Comparison of ENCODE assay signal across 26 cellular contexts in genomic region chr16:12172343-12172742, GRCh38.
"Had no signal": no experiment of that assay in that cellular context is flagged by ENCODE, and none has a peak within 500 bp of the region (broad histone marks: within the 10 kb centered on the region; RNA-seq: fewer than 3 reads in every experiment).

No MANE protein-coding gene starts in this region.

- H3K27me3 Mint-ChIP-seq: naive thymus-derived CD8-positive, alpha-beta T cell; stimulated activated memory B cell treated with anti-CD40 and anti-IgM and Interleukin-4, amounts not matched to agents 10 μg/mL and 1 μg/mL and 100 μg/mL, for 72 hours; stimulated activated naive CD8-positive, alpha-beta T cell treated with anti-CD3 and anti-CD28 coated beads, Interleukin-15, amount 100 ng/mL, for 72 hours; type B pancreatic cell had no signal

- DNase-seq: hippocampal formation; kidney glomerular epithelial cell; left cardiac atrium; lower lobe of right lung; mammary epithelial cell; mesenchymal stem cell; naive thymus-derived CD8-positive, alpha-beta T cell; nucleus accumbens; posterior cingulate gyrus; retina; sigmoid colon; small intestine; stimulated activated CD4-positive, alpha-beta T cell treated with anti-CD3 and anti-CD28 coated beads, Interleukin-4, amount 100 ng/mL, for 24 hours; stimulated activated naive CD4-positive, alpha-beta T cell treated with Interleukin-2 at 50 U/mL for 16 hours; stimulated activated naive CD8-positive, alpha-beta T cell treated with anti-CD3 and anti-CD28 coated beads, Interleukin-15, amount 100 ng/mL, for 72 hours; substantia nigra; uterus had no signal

- H3K9me3 Mint-ChIP-seq: naive thymus-derived CD8-positive, alpha-beta T cell; neural crest cell; stimulated activated memory B cell treated with anti-CD40 and anti-IgM and Interleukin-4, amounts not matched to agents 10 μg/mL and 1 μg/mL and 100 μg/mL, for 72 hours; stimulated activated naive CD8-positive, alpha-beta T cell treated with anti-CD3 and anti-CD28 coated beads, Interleukin-15, amount 100 ng/mL, for 72 hours; type B pancreatic cell had no signal

- ATAC-seq: left lobe of liver; lower lobe of right lung; naive thymus-derived CD8-positive, alpha-beta T cell; stimulated activated memory B cell treated with anti-CD40 and anti-IgM and Interleukin-4, amounts not matched to agents 10 μg/mL and 1 μg/mL and 100 μg/mL, for 72 hours; stimulated activated naive CD8-positive, alpha-beta T cell treated with anti-CD3 and anti-CD28 coated beads, Interleukin-15, amount 100 ng/mL, for 72 hours had no signal

- H3K36me3 Mint-ChIP-seq: type B pancreatic cell had no signal

- H3K36me3 ChIP-seq: pancreas, prostate gland, sigmoid colon, uterus had no signal

- H3K9me3 ChIP-seq: lower lobe of right lung, pancreas, prostate gland, sigmoid colon, spleen, tibial nerve, uterus had no signal

- H3K4me1 ChIP-seq: lower lobe of right lung, pancreas, prostate gland, uterus had no signal

- H3K4me3 ChIP-seq: lower lobe of right lung, pancreas, prostate gland, sigmoid colon, spleen, tibial nerve, uterus had no signal

- H3K27me3 ChIP-seq: pancreas, sigmoid colon, spleen, tibial nerve, uterus had no signal

- H3K4me3 Mint-ChIP-seq: naive thymus-derived CD8-positive, alpha-beta T cell; neural crest cell; stimulated activated memory B cell treated with anti-CD40 and anti-IgM and Interleukin-4, amounts not matched to agents 10 μg/mL and 1 μg/mL and 100 μg/mL, for 72 hours; stimulated activated naive CD8-positive, alpha-beta T cell treated with anti-CD3 and anti-CD28 coated beads, Interleukin-15, amount 100 ng/mL, for 72 hours; type B pancreatic cell had no signal

- H3K27ac ChIP-seq: lower lobe of right lung, pancreas, prostate gland, sigmoid colon, spleen, tibial nerve, uterus had no signal

- FAIRE-seq: keratinocyte, pancreas, small intestine had no signal

- H3K27ac Mint-ChIP-seq: stimulated activated memory B cell treated with anti-CD40 and anti-IgM and Interleukin-4, amounts not matched to agents 10 μg/mL and 1 μg/mL and 100 μg/mL, for 72 hours; stimulated activated naive CD8-positive, alpha-beta T cell treated with anti-CD3 and anti-CD28 coated beads, Interleukin-15, amount 100 ng/mL, for 72 hours; type B pancreatic cell had no signal

- H3K4me1 Mint-ChIP-seq: stimulated activated naive CD8-positive, alpha-beta T cell treated with anti-CD3 and anti-CD28 coated beads, Interleukin-15, amount 100 ng/mL, for 72 hours had no signal
